Comparison of ENCODE assay signal across 25 cellular contexts in the genomic region with DNA sequence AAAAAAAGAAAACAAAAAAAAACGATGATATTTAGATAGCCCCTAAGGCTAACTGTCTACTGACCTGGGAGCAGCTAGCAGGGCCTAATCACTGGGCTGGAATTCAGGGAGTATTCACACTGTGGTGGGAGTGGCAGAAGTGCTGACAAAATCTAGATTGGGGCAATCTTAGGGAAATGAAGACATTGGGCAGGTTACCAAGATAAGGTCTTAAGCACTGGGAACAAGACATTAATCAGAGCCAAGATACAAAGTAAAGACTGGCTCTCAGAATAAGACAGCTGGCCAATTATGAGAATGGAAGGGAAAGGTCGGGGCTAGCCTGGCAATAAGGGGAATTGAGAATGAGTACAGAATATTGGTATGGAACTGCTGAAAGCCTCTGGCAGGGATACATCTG.
A peak's percentile ranks its signal among the peaks of the same experiment; 100 is the strongest.
DNase-seq lines count a peak whose midpoint lies in the region; ATAC-seq, FAIRE-seq and TF ChIP-seq lines count a peak whose summit lies in the region.
"Had no signal": no experiment of that assay in that cellular context is flagged by ENCODE, and none has a peak within 500 bp of the region (broad histone marks: within the 10 kb centered on the region; RNA-seq: fewer than 3 reads in every experiment).

No MANE protein-coding gene starts in this region.

- H3K4me1 Mint-ChIP-seq in type B pancreatic cell (ENCODE audit: unreplicated experiment) = no peaks in the 10 kb centered on the region

- H3K36me3 ChIP-seq in RWPE2 (ENCODE audit: low read depth) (no peaks in the 10 kb centered on the region), small intestine (ENCODE audit: control insufficient read depth in 2 of 2, insufficient read depth in 2 of 2, low read length in 2 of 2) (no peaks in the 10 kb centered on the region)

- H3K27ac ChIP-seq in RWPE2 (ENCODE audit: poor library complexity, severe bottlenecking) (peak overlapping the region; percentile 83), small intestine (ENCODE audit: low read depth in 1 of 2, low read length in 1 of 2) (no peak overlapping the region)
- H3K27ac ChIP-seq: RWPE1 had no signal

- TF ChIP-seq CTCF in RWPE2 (IDR thresholded peaks at IDR 0.05; ENCODE audit: poor library complexity, severe bottlenecking) (no peak), type B pancreatic cell (conservative IDR thresholded peaks at IDR 0.05) (no peak)

- no peak overlapping the region for H3K4me3 Mint-ChIP-seq in type B pancreatic cell
- H3K4me3 Mint-ChIP-seq: effector memory CD8-positive, alpha-beta T cell; natural killer cell treated with Interleukin-12 subunit alpha and Interleukin-12 subunit beta and Interleukin-15 and Interleukin-18, amount 100 ng/mL, for 72 hours had no signal

- H3K27me3 Mint-ChIP-seq in type B pancreatic cell = no peaks in the 10 kb centered on the region
- H3K27me3 Mint-ChIP-seq: effector memory CD8-positive, alpha-beta T cell; progenitor cell of endocrine pancreas had no signal

- DNase-seq in AG20443 (ENCODE audit: low spot score) (peak; percentile 21), RWPE2 (ENCODE audit: low spot score) (no peak), fibroblast of gingiva (ENCODE audit: low read depth) (peak; percentile 75), renal cortical epithelial cell (ENCODE audit: low read depth) (peak; percentile 23), small intestine (no peak), type B pancreatic cell (ENCODE audit: extremely low spot score, unreplicated experiment) (no peak)
- DNase-seq: activated CD4-positive, alpha-beta T cell treated with anti-CD3 and anti-CD28 coated beads for 48 hours; activated CD8-positive, alpha-beta memory T cell treated with anti-CD3 and anti-CD28 coated beads, Interleukin-2, amount 50 U/mL, for 4 hours; activated gamma-delta T cell; AML-193; amygdala; effector memory CD8-positive, alpha-beta T cell; foreskin melanocyte; hypothalamus; kidney; NCI-H1417; NCI-H524; stimulated activated CD8-positive, alpha-beta memory T cell treated with anti-CD3 and anti-CD28 coated beads, Interleukin-4, amount 100 ng/mL, for 48 hours; substantia nigra had no signal

- H3K4me3 ChIP-seq in RWPE2 (ENCODE audit: severe bottlenecking) (no peak overlapping the region), small intestine (ENCODE audit: low read depth in 1 of 2, low read length in 2 of 2) (no peak overlapping the region)

- H3K27ac Mint-ChIP-seq in type B pancreatic cell = no peak overlapping the region
- H3K27ac Mint-ChIP-seq: effector memory CD8-positive, alpha-beta T cell; natural killer cell treated with Interleukin-12 subunit alpha and Interleukin-12 subunit beta and Interleukin-15 and Interleukin-18, amount 100 ng/mL, for 72 hours; progenitor cell of endocrine pancreas had no signal

- WGBS in small intestine, 3 donors = 26 to 52% (median 48%) methylated on average over 2 of the region's 2 CpGs

- H3K27me3 ChIP-seq in RWPE2 (ENCODE audit: insufficient read depth, poor library complexity, severe bottlenecking) (no peaks in the 10 kb centered on the region), small intestine (ENCODE audit: control insufficient read depth in 2 of 2, insufficient read depth in 2 of 2, low read length in 2 of 2) (no peaks in the 10 kb centered on the region)

- no peak for FAIRE-seq in small intestine (lab: Jason Lieb, UNC)
- FAIRE-seq: H54, kidney had no signal

- ATAC-seq in RWPE2 (ENCODE audit: low read depth) (peak; percentile 77), GM18498 (IDR thresholded peaks at IDR 0.05; ENCODE audit: unreplicated experiment) (no peak), HG03175 (IDR thresholded peaks at IDR 0.05; ENCODE audit: unreplicated experiment) (no peak)
- ATAC-seq: effector memory CD8-positive, alpha-beta T cell; natural killer cell treated with Interleukin-12 subunit alpha and Interleukin-12 subunit beta and Interleukin-15 and Interleukin-18, amount 100 ng/mL, for 72 hours had no signal

- H3K36me3 Mint-ChIP-seq in type B pancreatic cell = no peaks in the 10 kb centered on the region
- H3K36me3 Mint-ChIP-seq: natural killer cell treated with Interleukin-12 subunit alpha and Interleukin-12 subunit beta and Interleukin-15 and Interleukin-18, amount 100 ng/mL, for 72 hours had no signal

- no peaks in the 10 kb centered on the region for H3K9me3 Mint-ChIP-seq in type B pancreatic cell
- H3K9me3 Mint-ChIP-seq: effector memory CD8-positive, alpha-beta T cell; natural killer cell treated with Interleukin-12 subunit alpha and Interleukin-12 subunit beta and Interleukin-15 and Interleukin-18, amount 100 ng/mL, for 72 hours had no signal

- H3K4me1 ChIP-seq in RWPE2 (ENCODE audit: insufficient read depth, poor library complexity, severe bottlenecking) (peaks cover 27% of the 10 kb centered on the region), small intestine (ENCODE audit: control insufficient read depth in 2 of 2, insufficient read depth in 1 of 2, low read depth in 1 of 2, low read length in 1 of 2) (no peaks in the 10 kb centered on the region)

- no peaks in the 10 kb centered on the region for H3K9me3 ChIP-seq in RWPE2 (ENCODE audit: severe bottlenecking)
- H3K9me3 ChIP-seq in small intestine (ENCODE audit: control insufficient read depth, low read depth) = no peaks in the 10 kb centered on the region

Comparison
In these comparisons a context has a peak if more than half of its experiments do, and no peak if none do; other contexts are left out.
1. DNase-seq: peak in AG20443 (single experiment), fibroblast of gingiva (single experiment) and renal cortical epithelial cell (single experiment); none in RWPE2 (single experiment), small intestine (single experiment) and type B pancreatic cell (single experiment).